ENCODE assay signal across 21 cellular contexts in genomic region chr11:77252555-77253270, GRCh38. TPM values are rescaled to one million over a fixed set of nuclear protein-coding genes. Genes with fewer than 3 reads are reported as not detected.
"Had no signal": no experiment of that assay in that cellular context is flagged by ENCODE, and none has a peak within 500 bp of the region (broad histone marks: within the 10 kb centered on the region; RNA-seq: fewer than 3 reads in every experiment).

No MANE protein-coding gene starts in this region.

- H3K4me3 ChIP-seq: coronary artery, esophagus muscularis mucosa, lower lobe of right lung, thoracic aorta, upper lobe of right lung had no signal

- H3K27ac ChIP-seq: coronary artery, esophagus muscularis mucosa, lower lobe of right lung, neutrophil, parathyroid adenoma, thoracic aorta, upper lobe of right lung had no signal

- ATAC-seq: activated CD8-positive, alpha-beta T cell treated with anti-CD3 and anti-CD28 coated beads for 36 hours; activated T-helper 17 cell treated with anti-CD3 and anti-CD28 coated beads, Interleukin-2, amount 50 U/mL, for 72 hours; lower lobe of right lung; natural killer cell treated with Interleukin-12 subunit alpha and Interleukin-12 subunit beta and Interleukin-15 and Interleukin-18, amount 100 ng/mL, for 72 hours; sciatic nerve; stimulated activated effector memory CD8-positive, alpha-beta T cell treated with anti-CD3 and anti-CD28 coated beads, Interleukin-12 subunit alpha, Interleukin-12 subunit beta, amount 100 ng/mL, for 72 hours; T-cell; upper lobe of right lung had no signal

- DNase-seq: activated CD4-positive, alpha-beta T cell treated with anti-CD3 and anti-CD28 coated beads, Interleukin-2, amount 10 ng/mL, durations not matched to agents 24 days and 14 days; activated CD8-positive, alpha-beta T cell treated with anti-CD3 and anti-CD28 coated beads for 36 hours; activated naive CD4-positive, alpha-beta T cell; activated naive CD8-positive, alpha-beta T cell treated with anti-CD3 and anti-CD28 coated beads for 36 hours; activated T-cell treated with anti-CD3 and anti-CD28 coated beads, Interleukin-2, amount 50 U/mL, for 1 hour; amygdala; central memory CD4-positive, alpha-beta T cell; lower lobe of right lung; stimulated activated CD4-positive, alpha-beta T cell treated with anti-CD3 and anti-CD28 coated beads, Interleukin-4, amount 100 ng/mL, for 24 hours; T-cell; T-helper 9 cell; upper lobe of right lung had no signal

- H3K36me3 ChIP-seq: esophagus muscularis mucosa, lower lobe of right lung, neutrophil, thoracic aorta, upper lobe of right lung had no signal

- H3K9me3 ChIP-seq: lower lobe of right lung, neutrophil, upper lobe of right lung had no signal

- H3K4me1 ChIP-seq: esophagus muscularis mucosa, lower lobe of right lung, parathyroid adenoma, upper lobe of right lung had no signal

RNA-seq across cellular contexts. Expression of gene GDPD4, which starts 48.8 kb away (rescaled TPM):
- total RNA-seq: activated CD4-positive, alpha-beta T cell treated with anti-CD3 and anti-CD28 coated beads, Interleukin-2, amount 10 ng/mL, durations not matched to agents 24 days and 14 days; activated CD8-positive, alpha-beta T cell treated with anti-CD3 and anti-CD28 coated beads for 36 hours; activated naive CD8-positive, alpha-beta T cell treated with anti-CD3 and anti-CD28 coated beads for 36 hours; activated T-helper 17 cell treated with anti-CD3 and anti-CD28 coated beads, Interleukin-2, amount 50 U/mL, for 72 hours; esophagus muscularis mucosa; lower lobe of right lung; natural killer cell treated with Interleukin-12 subunit alpha and Interleukin-12 subunit beta and Interleukin-15 and Interleukin-18, amount 100 ng/mL, for 72 hours; sciatic nerve; T-cell; thoracic aorta; upper lobe of right lung had no signal
